In genomic region chr9:72524820-72525539, GRCh38 we compare ENCODE assay signal across 8 cellular contexts. TPM values are rescaled to one million over a fixed set of nuclear protein-coding genes. Genes with fewer than 3 reads are reported as not detected.
A peak's percentile ranks its signal among the peaks of the same experiment; 100 is the strongest.
DNase-seq lines count a peak whose midpoint lies in the region; ATAC-seq and TF ChIP-seq lines count a peak whose summit lies in the region.

No MANE protein-coding gene starts in this region.

- H3K9me3 ChIP-seq in left ventricle myocardium inferior (replicated peaks), result no peaks in the 10 kb centered on the region

- intact Hi-C loops in Right ventricle myocardium superior (cut with DNase I) (loop anchor here (10.0 kb wide), 1 partner anchor 230 kb away; no protein-coding TSS in a partner anchor), Right ventricle myocardium inferior (cut with DNase I) (loop anchor here (5.0 kb wide), 1 partner anchor 52 kb away; no protein-coding TSS in a partner anchor), left ventricle myocardium inferior (cut with micrococcal nuclease) (no loop called here)

- H3K4me1 ChIP-seq in left ventricle myocardium inferior, result peaks cover 29% of the 10 kb centered on the region

- H3K27me3 Mint-ChIP-seq in activated T-cell treated with anti-CD3 and anti-CD28 coated beads, Interleukin-2, amount 50 U/mL, for 4 hours (ENCODE audit: low read depth), result no peaks in the 10 kb centered on the region

- H3K4me3 ChIP-seq in left ventricle myocardium inferior, result no peak overlapping the region

- peaks cover 48% of the 10 kb centered on the region for H3K4me1 Mint-ChIP-seq in activated T-cell treated with anti-CD3 and anti-CD28 coated beads, Interleukin-2, amount 50 U/mL, for 4 hours (ENCODE audit: low read depth)

- H3K4me3 Mint-ChIP-seq in activated T-cell treated with anti-CD3 and anti-CD28 coated beads, Interleukin-2, amount 50 U/mL, for 4 hours, result no peak overlapping the region

- H3K27me3 ChIP-seq in left ventricle myocardium inferior (ENCODE audit: low read depth), result no peaks in the 10 kb centered on the region

- H3K27ac ChIP-seq in left ventricle myocardium inferior (replicated peaks), result peak overlapping the region; percentile 35

- no peak for TF ChIP-seq CTCF in left ventricle myocardium inferior (IDR thresholded peaks at IDR 0.05; ENCODE audit: borderline replicate concordance)

- H3K9me3 Mint-ChIP-seq in activated T-cell treated with anti-CD3 and anti-CD28 coated beads, Interleukin-2, amount 50 U/mL, for 4 hours, result no peaks in the 10 kb centered on the region

- DNase-seq in Right ventricle myocardium superior (no peak), Right ventricle myocardium inferior (ENCODE audit: missing footprints) (no peak), left ventricle myocardium inferior (no peak), NCI-H1105 treated with DMSO at 0.1 percent for 48 hours (lab: John Stamatoyannopoulos, UW) (no peak), NCI-H1930 (lab: John Stamatoyannopoulos, UW) (no peak)
- DNase-seq in activated T-cell treated with anti-CD3 and anti-CD28 coated beads, Interleukin-2, amount 50 U/mL, for 4 hours, result peak; percentile 31
- peak; percentile 16 to 25 for DNase-seq in stimulated activated CD4-positive, alpha-beta T cell treated with anti-CD3 and anti-CD28 coated beads, Interleukin-15, amount 100 ng/mL, for 48 hours (ENCODE audit: low read depth in 2 of 2)

- peak; percentile 42 for ATAC-seq in Right ventricle myocardium superior (ENCODE audit: poor library complexity)
- ATAC-seq in Right ventricle myocardium inferior, result no peak
- ATAC-seq in HG03175 (IDR thresholded peaks at IDR 0.05; ENCODE audit: unreplicated experiment), result peak; percentile 20
- ATAC-seq in activated T-cell treated with anti-CD3 and anti-CD28 coated beads, Interleukin-2, amount 50 U/mL, for 4 hours, result peak; percentile 58 to 65

- H3K36me3 Mint-ChIP-seq in activated T-cell treated with anti-CD3 and anti-CD28 coated beads, Interleukin-2, amount 50 U/mL, for 4 hours (ENCODE audit: insufficient read depth), result no peaks in the 10 kb centered on the region

- no peaks in the 10 kb centered on the region for H3K36me3 ChIP-seq in left ventricle myocardium inferior

RNA-seq across cellular contexts. Expression of gene TMC1, which starts 3.6 kb away (rescaled TPM):
- total RNA-seq in Right ventricle myocardium superior (not detected), Right ventricle myocardium inferior (not detected), left ventricle myocardium inferior (0.25 TPM)
- not detected for total RNA-seq in activated T-cell treated with anti-CD3 and anti-CD28 coated beads, Interleukin-2, amount 50 U/mL, for 4 hours

Comparison
In these comparisons a context has a peak if more than half of its experiments do, and no peak if none do; other contexts are left out.
1. DNase-seq: peak in activated T-cell treated with anti-CD3 and anti-CD28 coated beads, Interleukin-2, amount 50 U/mL, for 4 hours (single experiment) and stimulated activated CD4-positive, alpha-beta T cell treated with anti-CD3 and anti-CD28 coated beads, Interleukin-15, amount 100 ng/mL, for 48 hours (2 of 2); none in Right ventricle myocardium superior (single experiment), Right ventricle myocardium inferior (single experiment), left ventricle myocardium inferior (single experiment), NCI-H1105 treated with DMSO at 0.1 percent for 48 hours (single experiment) and NCI-H1930 (0 of 2).